Comparison of ENCODE assay signal across 1 cellular context in genomic region chr9:128322342-128323191, GRCh38.
TF ChIP-seq lines count a peak whose summit lies in the region.

Gene COQ4, plus strand, starts transcription at chr9:128322839. Its CDS starts 20 bp downstream, at chr9:128322859.
Gene TRUB2, minus strand, starts transcription at chr9:128322447. Its CDS starts 39 bp downstream, at chr9:128322408.

TF ChIP-seq in HepG2, 621 proteins besides CTCF, POLR2A, EP300 and RAD21 (continued from another document and continues in another):
- TF ChIP-seq SPEN (CRISPR knock-in tag; IDR thresholded peaks at IDR 0.05; ENCODE audit: low read depth), result peak; percentile 94
- no peak for TF ChIP-seq ZNF253 (CRISPR knock-in tag; IDR thresholded peaks at IDR 0.05; ENCODE audit: borderline replicate concordance)
- TF ChIP-seq RFXANK (CRISPR knock-in tag; IDR thresholded peaks at IDR 0.05), result no peak
- TF ChIP-seq ZNF12 (CRISPR knock-in tag; IDR thresholded peaks at IDR 0.05), result peak; percentile 26; the same call in 1 of the 2 replicates
- peak; percentile 78 for TF ChIP-seq AGO2 (optimal IDR thresholded peaks at IDR 0.05; ENCODE audit: low read depth, low read length)
- peak; percentile 84 for TF ChIP-seq RFX3 (CRISPR knock-in tag; IDR thresholded peaks at IDR 0.05)
- peak; percentile 77 for TF ChIP-seq ZNF280D (CRISPR knock-in tag; IDR thresholded peaks at IDR 0.05)
- TF ChIP-seq SOX5 (CRISPR knock-in tag; IDR thresholded peaks at IDR 0.05; ENCODE audit: borderline replicate concordance), result no peak
- TF ChIP-seq NR0B2 (CRISPR knock-in tag; IDR thresholded peaks at IDR 0.05), result peak; percentile 75
- peak; percentile 97 for TF ChIP-seq YEATS4 (CRISPR knock-in tag; IDR thresholded peaks at IDR 0.05; ENCODE audit: borderline replicate concordance)
- peak; percentile 60 for TF ChIP-seq RXRA (CRISPR knock-in tag; IDR thresholded peaks at IDR 0.05)
- 0 out of 2 replicates have a peak, but pooled peaks have one; percentile 17 for TF ChIP-seq NR2F6 (IDR thresholded peaks at IDR 0.05)
- TF ChIP-seq NR2F6 (CRISPR knock-in tag; IDR thresholded peaks at IDR 0.05), result no peak; the same call in 1 of the 2 replicates
- no peak for TF ChIP-seq ZUFSP (CRISPR knock-in tag; IDR thresholded peaks at IDR 0.05; ENCODE audit: borderline replicate concordance)
- peak; percentile 84; the same call in 1 of the 2 replicates for TF ChIP-seq KLF15 (CRISPR knock-in tag; IDR thresholded peaks at IDR 0.05; ENCODE audit: borderline replicate concordance)
- peak; percentile 90 for TF ChIP-seq GABPA (IDR thresholded peaks at IDR 0.05; ENCODE audit: low read depth, low read length)
- TF ChIP-seq GABPA (CRISPR knock-in tag; IDR thresholded peaks at IDR 0.05; ENCODE audit: low read depth), result peak; percentile 100
- peak; percentile 98 for TF ChIP-seq GATAD1 (CRISPR knock-in tag; IDR thresholded peaks at IDR 0.05)
- TF ChIP-seq MXI1 (IDR thresholded peaks at IDR 0.05; ENCODE audit: borderline replicate concordance, low read depth, low read length), result peak; percentile 100
- TF ChIP-seq IKZF1 (IDR thresholded peaks at IDR 0.05), result no peak
- peak; percentile 26; the same call in 1 of the 2 replicates for TF ChIP-seq ATF7-NPFF (CRISPR knock-in tag; IDR thresholded peaks at IDR 0.05; ENCODE audit: low read depth)
- 0 out of 2 replicates have a peak, but pooled peaks have one; percentile 11 for TF ChIP-seq PPARG (CRISPR knock-in tag; conservative IDR thresholded peaks at IDR 0.05)
- no peak for TF ChIP-seq CEBPZ (IDR thresholded peaks at IDR 0.05; ENCODE audit: low read length)
- TF ChIP-seq ZNF256 (CRISPR knock-in tag; conservative IDR thresholded peaks at IDR 0.05), result peak; percentile 43; the same call in 1 of the 2 replicates
- no peak for TF ChIP-seq ZNF224 (CRISPR knock-in tag; IDR thresholded peaks at IDR 0.05)
- peak; percentile 40; the same call in 1 of the 2 replicates for TF ChIP-seq DRAP1 (CRISPR knock-in tag; IDR thresholded peaks at IDR 0.05)
- no peak for TF ChIP-seq HOXA7 (CRISPR knock-in tag; IDR thresholded peaks at IDR 0.05)
- TF ChIP-seq DMAP1 (CRISPR knock-in tag; IDR thresholded peaks at IDR 0.05), result peak; percentile 96
- no peak for TF ChIP-seq RCOR2 (CRISPR knock-in tag; IDR thresholded peaks at IDR 0.05)
- peak; percentile 82; the same call in 1 of the 2 replicates for TF ChIP-seq MYPOP (CRISPR knock-in tag; IDR thresholded peaks at IDR 0.05)
- peak; percentile 97 for TF ChIP-seq ZSCAN29 (CRISPR knock-in tag; conservative IDR thresholded peaks at IDR 0.05)
- 0 out of 2 replicates have a peak, but pooled peaks have one; percentile 12 for TF ChIP-seq ZNF629 (CRISPR knock-in tag; conservative IDR thresholded peaks at IDR 0.05)
- peak; percentile 57 for TF ChIP-seq ARID5B (CRISPR knock-in tag; IDR thresholded peaks at IDR 0.05)
- no peak for TF ChIP-seq NONO (IDR thresholded peaks at IDR 0.05)
- peak; percentile 84; the same call in 1 of the 2 replicates for TF ChIP-seq NONO (CRISPR knock-in tag; conservative IDR thresholded peaks at IDR 0.05)
- peak; percentile 92 for TF ChIP-seq ZNF607 (CRISPR knock-in tag; IDR thresholded peaks at IDR 0.05; ENCODE audit: borderline replicate concordance)
- peak; percentile 90 for TF ChIP-seq UBTF (CRISPR knock-in tag; IDR thresholded peaks at IDR 0.05)
- no peak for TF ChIP-seq HNRNPH1 (optimal IDR thresholded peaks at IDR 0.05; ENCODE audit: low read depth, low read length)
- peak; percentile 94 for TF ChIP-seq ZFX (CRISPR knock-in tag; IDR thresholded peaks at IDR 0.05; ENCODE audit: low read depth)
- TF ChIP-seq RBFOX2 (IDR thresholded peaks at IDR 0.05; ENCODE audit: low read depth, low read length), result peak; percentile 86
- TF ChIP-seq ZNF335 (CRISPR knock-in tag; IDR thresholded peaks at IDR 0.05), result peak; percentile 90; the same call in 1 of the 2 replicates
- peak; percentile 48; the same call in 1 of the 2 replicates for TF ChIP-seq ZBTB33 (CRISPR knock-in tag; IDR thresholded peaks at IDR 0.05)
- TF ChIP-seq ZNF446 (CRISPR knock-in tag; IDR thresholded peaks at IDR 0.05), result 0 out of 2 replicates have a peak, but pooled peaks have one; percentile 37
- TF ChIP-seq SIN3A (IDR thresholded peaks at IDR 0.05; ENCODE audit: borderline replicate concordance, low read depth, low read length), result peak; percentile 94
- peak; percentile 78 for TF ChIP-seq RFXAP (CRISPR knock-in tag; IDR thresholded peaks at IDR 0.05; ENCODE audit: borderline replicate concordance)
- peak; percentile 92 for TF ChIP-seq HNRNPLL (IDR thresholded peaks at IDR 0.05; ENCODE audit: low read depth, low read length, poor library complexity, severe bottlenecking)
